Comparison of ENCODE assay signal across 13 cellular contexts in the genomic region with DNA sequence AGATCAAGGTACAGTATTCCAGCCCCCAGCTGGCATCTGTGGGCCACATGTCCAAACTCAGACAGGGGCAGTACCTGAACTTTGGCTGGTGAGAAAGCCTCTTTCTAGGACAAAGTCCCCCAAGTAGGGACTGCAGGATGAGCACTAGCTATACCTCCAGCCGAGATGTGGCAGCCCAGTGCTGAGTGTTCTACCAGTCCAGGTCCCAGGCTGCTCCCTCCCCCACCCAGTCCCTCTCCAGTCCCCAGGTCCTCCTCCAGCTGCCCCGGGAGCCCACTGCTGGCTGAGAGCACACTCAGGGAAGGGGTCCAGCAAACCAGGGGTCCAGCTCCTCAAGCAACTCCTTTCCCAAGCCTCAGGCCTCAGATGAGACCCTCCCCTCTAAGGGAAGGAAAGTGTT. TPM values are rescaled to one million over a fixed set of nuclear protein-coding genes. Genes with fewer than 3 reads are reported as not detected.
DNase-seq lines count a peak whose midpoint lies in the region; ATAC-seq and TF ChIP-seq lines count a peak whose summit lies in the region.
"Had no signal": no experiment of that assay in that cellular context is flagged by ENCODE, and none has a peak within 500 bp of the region (broad histone marks: within the 10 kb centered on the region; RNA-seq: fewer than 3 reads in every experiment).

No MANE protein-coding gene starts in this region.

- H3K4me3 Mint-ChIP-seq in CD4-positive, alpha-beta memory T cell = peak overlapping the region in 5 of 8 donors; percentile 13 to 92 (median 89)
- H3K4me3 Mint-ChIP-seq in chondrocyte (ENCODE audit: unreplicated experiment) = peak overlapping the region; percentile 90
- peak overlapping the region; percentile 85 for H3K4me3 Mint-ChIP-seq in nephron progenitor cell
- H3K4me3 Mint-ChIP-seq in CD14-positive monocyte = peak overlapping the region in 1 of 2 donors; percentile 93

- no peaks in the 10 kb centered on the region for H3K27me3 ChIP-seq in CD4-positive, alpha-beta memory T cell (ENCODE audit: insufficient read depth, low read length)
- H3K27me3 ChIP-seq in gastrocnemius medialis = no peaks in the 10 kb centered on the region

- peaks cover 18% of the 10 kb centered on the region for H3K4me1 ChIP-seq in CD4-positive, alpha-beta memory T cell (ENCODE audit: insufficient read depth, low read length)
- peaks cover 16 to 24% of the 10 kb centered on the region in 2 donors for H3K4me1 ChIP-seq in gastrocnemius medialis

- intact Hi-C loops in CD4-positive, alpha-beta memory T cell (cut with micrococcal nuclease) = loop anchor here (2.0 kb wide), 1 partner anchor 25 kb away; the partner anchor contains the start of gene UQCRC1
- intact Hi-C loops in gastrocnemius medialis (cut with DNase I; ENCODE audit: low total_unique reads) (no loop called here), CD14-positive monocyte (cut with micrococcal nuclease) (loop anchor here (2.0 to 10.0 kb wide), 2 partner anchors 69 to 169 kb away; a partner anchor contains a TSS)

- H3K9me3 ChIP-seq in CD4-positive, alpha-beta memory T cell (ENCODE audit: control insufficient read depth in 1 of 2, low read length in 2 of 2) = no peaks in the 10 kb centered on the region
- H3K9me3 ChIP-seq in gastrocnemius medialis = no peaks in the 10 kb centered on the region

- TF ChIP-seq CTCF in LNCaP clone FGC (IDR thresholded peaks at IDR 0.05; ENCODE audit: control insufficient read depth, extremely low read depth, insufficient read depth) (no peak), chondrocyte (IDR thresholded peaks at IDR 0.05) (no peak), nephron progenitor cell (IDR thresholded peaks at IDR 0.05) (no peak), gastrocnemius medialis (IDR thresholded peaks at IDR 0.05 in 4 of 5, conservative IDR thresholded peaks at IDR 0.05 in 1 of 5) (no peak), CD14-positive monocyte (IDR thresholded peaks at IDR 0.05) (no peak)

- peaks cover 3 to 25% (median 15%) of the 10 kb centered on the region in 4 donors for H3K4me1 Mint-ChIP-seq in CD4-positive, alpha-beta memory T cell
- H3K4me1 Mint-ChIP-seq in chondrocyte (ENCODE audit: low read depth) (peaks cover 38% of the 10 kb centered on the region), nephron progenitor cell (peaks cover 52% of the 10 kb centered on the region), CD14-positive monocyte (peaks cover 23% of the 10 kb centered on the region)

- CTCF ChIA-PET in CD4-positive, alpha-beta memory T cell (lab: Charles Lee; ENCODE audit: partially characterized antibody) = interaction anchor here (1.0 to 1.3 kb wide), 3 partner anchors 8 to 23 kb away, joined by 3 to 5 read pairs (median 5); no protein-coding TSS in a partner anchor

- H3K36me3 ChIP-seq in CD4-positive, alpha-beta memory T cell (ENCODE audit: insufficient read depth, low read length) = no peaks in the 10 kb centered on the region
- peaks cover 0 to 38% of the 10 kb centered on the region in 2 donors for H3K36me3 ChIP-seq in gastrocnemius medialis

- H3K9me3 Mint-ChIP-seq in CD4-positive, alpha-beta memory T cell = no peaks in the 10 kb centered on the region
- H3K9me3 Mint-ChIP-seq in chondrocyte (ENCODE audit: low read depth) (no peaks in the 10 kb centered on the region), nephron progenitor cell (no peaks in the 10 kb centered on the region), CD14-positive monocyte (no peaks in the 10 kb centered on the region)
- H3K9me3 Mint-ChIP-seq: T-helper 1 cell treated with Interleukin-12 subunit alpha and Interleukin-12 subunit beta and Interleukin-4 antibody, amounts not matched to agents 30 μg/mL and 1 μg/mL, for 36 hours had no signal

- peaks cover 0 to 13% of the 10 kb centered on the region in 2 donors for H3K36me3 Mint-ChIP-seq in CD4-positive, alpha-beta memory T cell
- H3K36me3 Mint-ChIP-seq in chondrocyte (ENCODE audit: low read depth) (peaks cover 20% of the 10 kb centered on the region), nephron progenitor cell (ENCODE audit: low read depth) (peaks cover 12% of the 10 kb centered on the region), CD14-positive monocyte (peaks cover 35 to 48% of the 10 kb centered on the region in 2 donors)

- H3K27ac ChIP-seq in CD4-positive, alpha-beta memory T cell (ENCODE audit: low read depth, low read length) = no peak overlapping the region
- no peak overlapping the region for H3K27ac ChIP-seq in gastrocnemius medialis

- no peak for TF ChIP-seq POLR2A in gastrocnemius medialis (IDR thresholded peaks at IDR 0.05)

- H3K27ac Mint-ChIP-seq in CD4-positive, alpha-beta memory T cell = peak overlapping the region in 1 of 7 donors; percentile 65
- peak overlapping the region; percentile 17 for H3K27ac Mint-ChIP-seq in chondrocyte (ENCODE audit: unreplicated experiment)
- H3K27ac Mint-ChIP-seq in nephron progenitor cell = no peak overlapping the region
- no peak overlapping the region for H3K27ac Mint-ChIP-seq in CD14-positive monocyte
- H3K27ac Mint-ChIP-seq: T-helper 1 cell treated with Interleukin-12 subunit alpha and Interleukin-12 subunit beta and Interleukin-4 antibody, amounts not matched to agents 30 μg/mL and 1 μg/mL, for 36 hours had no signal

- DNase-seq in CD4-positive, alpha-beta memory T cell = no peak
- DNase-seq in LNCaP clone FGC (ENCODE audit: low read depth) (no peak), chondrocyte (ENCODE audit: low spot score) (no peak), nephron progenitor cell (no peak), gastrocnemius medialis (no peak), middle frontal gyrus (ENCODE audit: extremely low spot score, low spot score) (no peak), CD14-positive monocyte (ENCODE audit: low spot score) (no peak)
- DNase-seq: HCEC 1CT, NCI-H1105, NCI-H774 had no signal

- H3K27me3 Mint-ChIP-seq in CD4-positive, alpha-beta memory T cell = no peaks in the 10 kb centered on the region
- H3K27me3 Mint-ChIP-seq in chondrocyte (ENCODE audit: low read depth) (no peaks in the 10 kb centered on the region), nephron progenitor cell (ENCODE audit: low read depth, poor library complexity) (peaks cover 4% of the 10 kb centered on the region), CD14-positive monocyte (ENCODE audit: low read depth in 3 of 3) (peaks cover 0 to 1% (median under 1%) of the 10 kb centered on the region in 3 donors)

- POLR2A ChIA-PET in CD4-positive, alpha-beta memory T cell (lab: Charles Lee; ENCODE audit: partially characterized antibody) = interaction anchor here (1.1 to 2.6 kb wide), 5 partner anchors 13 to 374 kb away, joined by 3 to 14 read pairs (median 4); partner anchors contain the start of genes UQCRC1 and WDR6

- H3K4me3 ChIP-seq in CD4-positive, alpha-beta memory T cell (ENCODE audit: low read length in 2 of 2) = no peak overlapping the region
- H3K4me3 ChIP-seq in LNCaP clone FGC (ENCODE audit: low read depth, low read length) = 0 out of 2 replicates have a peak overlapping the region, but pooled peaks have one; percentile 95
- H3K4me3 ChIP-seq in gastrocnemius medialis = no peak overlapping the region

- ATAC-seq in gastrocnemius medialis (no peak), HG03097 (IDR thresholded peaks at IDR 0.05; ENCODE audit: low FRiP score, unreplicated experiment) (no peak)

- in situ Hi-C loops in gastrocnemius medialis (cut with MboI; ENCODE audit: low sequenced_read_pairs in 4 of 4) = no loop called here

RNA-seq across cellular contexts. Expression of gene SLC26A6, which starts 1.5 kb away (rescaled TPM):
- 10 to 100 TPM; 31.6 to 32.4 TPM for total RNA-seq in CD4-positive, alpha-beta memory T cell
- polyA plus RNA-seq in CD4-positive, alpha-beta memory T cell = 1 to 10 TPM; 3.0 to 3.5 TPM
- total RNA-seq in chondrocyte = 66.8 to 70.5 TPM (median 69.3 TPM) in 3 replicates
- total RNA-seq in gastrocnemius medialis = 10 to 100 TPM in 2 of 4 donors, 1 to 10 TPM in 2; 6.1 to 17.3 (median 10.1) TPM
- 10 to 100 TPM; 16.3 to 20.4 TPM for polyA plus RNA-seq in CD14-positive monocyte

RNA-seq across cellular contexts. Expression of gene TMEM89, which starts 12.2 kb away (rescaled TPM):
- not detected for total RNA-seq in CD4-positive, alpha-beta memory T cell
- not detected for polyA plus RNA-seq in CD4-positive, alpha-beta memory T cell
- total RNA-seq in chondrocyte (0.70 TPM in 1 of 3 replicates, not detected in the others), gastrocnemius medialis (not detected)
- not detected for polyA plus RNA-seq in CD14-positive monocyte
- total RNA-seq: lung microvascular endothelial cell had no signal

RNA-seq across cellular contexts. Expression of gene UQCRC1, which starts 24.3 kb away (rescaled TPM):
- 10 to 100 TPM; 73.7 to 91.3 TPM for total RNA-seq in CD4-positive, alpha-beta memory T cell
- 100 to 1,000 TPM; 152 to 313 TPM for polyA plus RNA-seq in CD4-positive, alpha-beta memory T cell
- 223 to 258 TPM (median 233 TPM) in 3 replicates for total RNA-seq in chondrocyte
- total RNA-seq in gastrocnemius medialis = 100 to 1,000 TPM; 679 to 861 (median 720) TPM
- 100 to 1,000 TPM; 350 to 409 TPM for polyA plus RNA-seq in CD14-positive monocyte

RNA-seq across cellular contexts. Expression of gene CELSR3, which starts 28.9 kb away (rescaled TPM):
- total RNA-seq in CD4-positive, alpha-beta memory T cell = 1 to 10 TPM; 3.3 to 3.5 TPM
- polyA plus RNA-seq in CD4-positive, alpha-beta memory T cell = under 1 TPM; 0.04 to 0.78 TPM
- total RNA-seq in chondrocyte (9.6 to 11.4 TPM (median 10.5 TPM) in 3 replicates), gastrocnemius medialis (under 1 TPM in 3 of 4 donors, not detected in 1; 0.02 to 0.25 (median 0.05) TPM)
- polyA plus RNA-seq in CD14-positive monocyte = not detected

RNA-seq across cellular contexts. Expression of gene COL7A1, which starts 38.6 kb away (rescaled TPM):
- total RNA-seq in CD4-positive, alpha-beta memory T cell = 1 to 10 TPM; 1.2 to 1.9 TPM
- not detected for polyA plus RNA-seq in CD4-positive, alpha-beta memory T cell
- 15.9 to 36.6 TPM (median 36.5 TPM) in 3 replicates for total RNA-seq in chondrocyte
- 1 to 10 TPM in 2 of 4 donors, under 1 TPM in 2; 0.66 to 1.7 (median 1.1) TPM for total RNA-seq in gastrocnemius medialis
- under 1 TPM in 1 of 2 donors, not detected in 1; 0.37 TPM for polyA plus RNA-seq in CD14-positive monocyte
